In genomic region chr7:87328281-87328680, GRCh38 we compare ENCODE assay signal across 14 cellular contexts. TPM values are rescaled to one million over a fixed set of nuclear protein-coding genes. Genes with fewer than 3 reads are reported as not detected.
A peak's percentile ranks its signal among the peaks of the same experiment; 100 is the strongest.
DNase-seq lines count a peak whose midpoint lies in the region; TF ChIP-seq lines count a peak whose summit lies in the region.
"Had no signal": no experiment of that assay in that cellular context is flagged by ENCODE, and none has a peak within 500 bp of the region (broad histone marks: within the 10 kb centered on the region; RNA-seq: fewer than 3 reads in every experiment).

No MANE protein-coding gene starts in this region.

- H3K9me3 ChIP-seq in HEK293 (ENCODE audit: control insufficient read depth, insufficient read depth, low read depth, low read length) (no peaks in the 10 kb centered on the region), PC-9 (ENCODE audit: insufficient read depth, low read depth) (peaks cover 18% of the 10 kb centered on the region), neuronal stem cell (replicated peaks in 1 of 2; ENCODE audit: control insufficient read depth in 2 of 2, insufficient read depth in 1 of 2, low read depth in 1 of 2, low read length in 2 of 2) (peaks cover 34 to 85% of the 10 kb centered on the region in 2 donors)

- no peak overlapping the region for H3K23ac ChIP-seq in neuronal stem cell (ENCODE audit: low read depth, low read length, poor library complexity)

- H3K4ac ChIP-seq in neuronal stem cell (ENCODE audit: low read length): no peak overlapping the region

- H2BK12ac ChIP-seq in neuronal stem cell (ENCODE audit: low read length): no peak overlapping the region

- H3K4me2 ChIP-seq in PC-9 (no peak overlapping the region), neuronal stem cell (ENCODE audit: insufficient read depth, low read length, poor library complexity, severe bottlenecking) (no peak overlapping the region)

- intact Hi-C loops in PC-9 (cut with micrococcal nuclease; ENCODE audit: unreplicated experiment): no loop called here

- no peak overlapping the region for H2BK5ac ChIP-seq in neuronal stem cell (ENCODE audit: low read length)

- no peak overlapping the region for H3K4me3 Mint-ChIP-seq in T-helper 2 cell treated with Interferon-gamma antibody and Interleukin-4, amounts not matched to agents 5 μg/mL and 100 μg/mL, for 36 hours
- H3K4me3 Mint-ChIP-seq: activated CD4-positive, alpha-beta T cell treated with anti-CD3 and anti-CD28 coated beads, Interleukin-2, amount 10 ng/mL, durations not matched to agents 7 days and 5 days had no signal

- no peak overlapping the region for H3K14ac ChIP-seq in neuronal stem cell (ENCODE audit: low read length)

- no TSS peak for BruUV-seq in PC-9 (replicated peaks; lab: Mats Ljungman, UMichigan)

- no peak overlapping the region for H3K4me3 ChIP-seq in HEK293 (ENCODE audit: low read depth, low read length)
- no peak overlapping the region for H3K4me3 ChIP-seq in PC-9
- no peak overlapping the region for H3K4me3 ChIP-seq in neuronal stem cell (ENCODE audit: low read length in 2 of 2)
- H3K4me3 ChIP-seq: dorsolateral prefrontal cortex, gastrocnemius medialis had no signal

- H3K4me1 Mint-ChIP-seq in T-helper 2 cell treated with Interferon-gamma antibody and Interleukin-4, amounts not matched to agents 5 μg/mL and 100 μg/mL, for 36 hours (ENCODE audit: low read depth): peaks cover 2% of the 10 kb centered on the region

- H3K27me3 ChIP-seq in PC-9 (ENCODE audit: insufficient read depth, low read depth) (no peaks in the 10 kb centered on the region), neuronal stem cell (ENCODE audit: control insufficient read depth in 3 of 3, insufficient read depth in 3 of 3, low read depth in 1 of 3, low read length in 3 of 3) (no peaks in the 10 kb centered on the region)
- H3K27me3 ChIP-seq: dorsolateral prefrontal cortex, gastrocnemius medialis had no signal

- H3K36me3 ChIP-seq in HEK293 (ENCODE audit: control insufficient read depth in 2 of 2, insufficient read depth in 1 of 2, low read length in 2 of 2) (peaks cover 0 to 4% of the 10 kb centered on the region in 2 experiments; a peak in 1 of 3 replicates), PC-9 (ENCODE audit: low read depth) (no peaks in the 10 kb centered on the region), neuronal stem cell (replicated peaks in 1 of 2; ENCODE audit: control insufficient read depth in 2 of 2, insufficient read depth in 2 of 2, low read length in 2 of 2) (peaks cover 17 to 19% of the 10 kb centered on the region in 2 donors)
- H3K36me3 ChIP-seq: gastrocnemius medialis had no signal

- CTCF ChIA-PET in HEK293 (lab: Yijun Ruan, JAX) (interaction anchor here (0.6 to 5.8 kb wide), 2 partner anchors 88 to 378 kb away, joined by 5 to 27 read pairs; no protein-coding TSS in a partner anchor), PC-9 (lab: Charles Lee) (no interaction called here)

- H2BK15ac ChIP-seq in neuronal stem cell (ENCODE audit: low read length): no peak overlapping the region

- H3K27ac Mint-ChIP-seq in T-helper 2 cell treated with Interferon-gamma antibody and Interleukin-4, amounts not matched to agents 5 μg/mL and 100 μg/mL, for 36 hours: no peak overlapping the region
- H3K27ac Mint-ChIP-seq: activated CD4-positive, alpha-beta T cell treated with anti-CD3 and anti-CD28 coated beads, Interleukin-2, amount 10 ng/mL, durations not matched to agents 7 days and 5 days had no signal

- H3K4me1 ChIP-seq in HEK293 (ENCODE audit: control insufficient read depth, insufficient read depth, low read length) (no peaks in the 10 kb centered on the region), PC-9 (replicated peaks; ENCODE audit: insufficient read depth) (no peaks in the 10 kb centered on the region), neuronal stem cell (ENCODE audit: control insufficient read depth in 2 of 2, insufficient read depth in 1 of 2, low read depth in 1 of 2, low read length in 2 of 2) (peaks cover 0 to 4% of the 10 kb centered on the region in 2 donors)
- H3K4me1 ChIP-seq: gastrocnemius medialis had no signal

- H3K18ac ChIP-seq in neuronal stem cell (ENCODE audit: low read length): no peak overlapping the region

- no peaks in the 10 kb centered on the region for H3K27me3 Mint-ChIP-seq in T-helper 2 cell treated with Interferon-gamma antibody and Interleukin-4, amounts not matched to agents 5 μg/mL and 100 μg/mL, for 36 hours (ENCODE audit: low read depth)
- H3K27me3 Mint-ChIP-seq: activated CD4-positive, alpha-beta T cell treated with anti-CD3 and anti-CD28 coated beads, Interleukin-2, amount 10 ng/mL, durations not matched to agents 7 days and 5 days had no signal

- no peak overlapping the region for H2BK120ac ChIP-seq in neuronal stem cell (ENCODE audit: low read depth, low read length)

- no peak for TF ChIP-seq CTCF in HEK293 (tag by site-specific recombination; IDR thresholded peaks at IDR 0.05)
- TF ChIP-seq CTCF in PC-9 (conservative IDR thresholded peaks at IDR 0.05): no peak

- no peaks in the 10 kb centered on the region for H3K9me2 ChIP-seq in PC-9 (ENCODE audit: insufficient read depth)

- no peak overlapping the region for H4K91ac ChIP-seq in neuronal stem cell (ENCODE audit: low read depth, low read length, poor library complexity)

- H3K27ac ChIP-seq in HEK293 (ENCODE audit: extremely low read depth, low read depth, low read length): no peak overlapping the region
- no peak overlapping the region for H3K27ac ChIP-seq in PC-9
- H3K27ac ChIP-seq in neuronal stem cell (replicated peaks; ENCODE audit: low read length): no peak overlapping the region
- H3K27ac ChIP-seq: dorsolateral prefrontal cortex, gastrocnemius medialis, HL-60 had no signal

- H4K8ac ChIP-seq in neuronal stem cell (ENCODE audit: low read depth, low read length): no peak overlapping the region

- DNase-seq in NCI-H2081 (lab: John Stamatoyannopoulos, UW) (peak; percentile 3 to 19), NCI-H2081 treated with DMSO at 0.1 percent for 48 hours (lab: John Stamatoyannopoulos, UW) (no peak), astrocyte of the hippocampus (ENCODE audit: low read depth, low spot score) (peak; percentile 29), iris pigment epithelial cell (ENCODE audit: low read depth) (peak; percentile 32), PC-9 (no peak), neuronal stem cell (ENCODE audit: low spot score) (no peak)
- DNase-seq in T-helper 2 cell treated with Interferon-gamma antibody and Interleukin-4, amounts not matched to agents 5 μg/mL and 100 μg/mL, for 36 hours (ENCODE audit: low spot score): no peak
- DNase-seq: activated CD4-positive, alpha-beta T cell treated with anti-CD3 and anti-CD28 coated beads, Interleukin-2, amount 10 ng/mL, durations not matched to agents 7 days and 5 days; dorsolateral prefrontal cortex; gastrocnemius medialis; HCEC 1CT; stimulated activated CD4-positive, alpha-beta T cell treated with anti-CD3 and anti-CD28 coated beads, Interleukin-15, amount 100 ng/mL, for 24 hours had no signal

- no peaks in the 10 kb centered on the region for H4K20me1 ChIP-seq in PC-9 (ENCODE audit: insufficient read depth)

- POLR2A ChIA-PET in HEK293 (lab: Yijun Ruan, JAX): interaction anchor here (1.5 kb wide), 1 partner anchor 17 kb away, joined by 4 read pairs; the partner anchor contains the start of gene CROT
- POLR2A ChIA-PET in PC-9 (lab: Charles Lee; ENCODE audit: unreplicated experiment): no interaction called here

- H3F3A ChIP-seq in PC-9 (ENCODE audit: insufficient read depth, low read depth): no peaks in the 10 kb centered on the region

- no peak overlapping the region for H2AK5ac ChIP-seq in neuronal stem cell (ENCODE audit: low read depth, low read length)

- H3K9ac ChIP-seq in neuronal stem cell (ENCODE audit: low read depth, low read length, poor library complexity): no peak overlapping the region

- H3K79me1 ChIP-seq in neuronal stem cell (ENCODE audit: low read depth, low read length): no peaks in the 10 kb centered on the region

- no peaks in the 10 kb centered on the region for H3K79me2 ChIP-seq in PC-9 (ENCODE audit: low read depth)

- H3K9me3 Mint-ChIP-seq in T-helper 2 cell treated with Interferon-gamma antibody and Interleukin-4, amounts not matched to agents 5 μg/mL and 100 μg/mL, for 36 hours: peaks cover 56% of the 10 kb centered on the region

- H3K36me3 Mint-ChIP-seq in T-helper 2 cell treated with Interferon-gamma antibody and Interleukin-4, amounts not matched to agents 5 μg/mL and 100 μg/mL, for 36 hours (ENCODE audit: low read depth): peaks cover 38% of the 10 kb centered on the region

- no CpG with 5 or more reads among the region's 3 CpGs for WGBS in neuronal stem cell (ENCODE audit: extremely low coverage in 2 of 2, insufficient read length in 2 of 2, insufficient replicate concordance in 1 of 2), 2 donors

- no peak overlapping the region for H2AFZ ChIP-seq in PC-9
- no peak overlapping the region for H2AFZ ChIP-seq in neuronal stem cell (ENCODE audit: low read length)

TF ChIP-seq in HEK293, 187 proteins besides CTCF, POLR2A, EP300 and RAD21 (continues in another document):
- TF ChIP-seq ZNF626 (tag by site-specific recombination; IDR thresholded peaks at IDR 0.05) (peak; percentile 94), TRIM28 (IDR thresholded peaks at IDR 0.05; ENCODE audit: borderline replicate concordance, low read length) (peak; percentile 67; the same call in 1 of the 2 replicates), SCRT2 (tag by site-specific recombination; IDR thresholded peaks at IDR 0.05) (no peak), ZNF510 (tag by site-specific recombination; IDR thresholded peaks at IDR 0.05; ENCODE audit: insufficient replicate concordance) (peak; percentile 41), ZNF561 (tag by site-specific recombination; IDR thresholded peaks at IDR 0.05; ENCODE audit: borderline replicate concordance) (no peak), ZNF830 (tag by site-specific recombination; IDR thresholded peaks at IDR 0.05; ENCODE audit: low read depth) (no peak), ZNF280C (tag by site-specific recombination; IDR thresholded peaks at IDR 0.05) (no peak), ZNF792 (tag by site-specific recombination; IDR thresholded peaks at IDR 0.05) (no peak)

RNA-seq across cellular contexts. Expression of gene CROT, which starts 17.2 kb away (rescaled TPM):
- total RNA-seq in PC-9 (2021): 13.4 and 15.2 TPM in 2 replicates
- 22.3 TPM for polyA plus RNA-seq in neuronal stem cell (2013, experiment 1 of 2)
- polyA plus RNA-seq in neuronal stem cell (2013, experiment 2 of 2): 23.6 TPM

Comparison
In these comparisons a context has a peak if more than half of its experiments do, and no peak if none do; other contexts are left out.
1. DNase-seq: peak in NCI-H2081 (2 of 2), astrocyte of the hippocampus (single experiment) and iris pigment epithelial cell (single experiment); none in NCI-H2081 treated with DMSO at 0.1 percent for 48 hours (single experiment), PC-9 (0 of 2), T-helper 2 cell treated with Interferon-gamma antibody and Interleukin-4, amounts not matched to agents 5 μg/mL and 100 μg/mL, for 36 hours (single experiment) and neuronal stem cell (single experiment).